Comparison of ENCODE assay signal across 11 cellular contexts in genomic region chr2:191220671-191221070, GRCh38. TPM values are rescaled to one million over a fixed set of nuclear protein-coding genes. Genes with fewer than 3 reads are reported as not detected.
DNase-seq lines count a peak whose midpoint lies in the region; ATAC-seq and TF ChIP-seq lines count a peak whose summit lies in the region.
"Had no signal": no experiment of that assay in that cellular context is flagged by ENCODE, and none has a peak within 500 bp of the region (broad histone marks: within the 10 kb centered on the region; RNA-seq: fewer than 3 reads in every experiment).

No MANE protein-coding gene starts in this region.

- H3K4me3 ChIP-seq in gastrocnemius medialis: no peak overlapping the region
- H3K4me3 ChIP-seq in stomach: no peak overlapping the region
- H3K4me3 ChIP-seq: SK-N-MC had no signal

- TF ChIP-seq CTCF in gastrocnemius medialis (IDR thresholded peaks at IDR 0.05 in 4 of 5, conservative IDR thresholded peaks at IDR 0.05 in 1 of 5): no peak
- no peak for TF ChIP-seq CTCF in stomach (IDR thresholded peaks at IDR 0.05)

- H3K4me1 ChIP-seq in gastrocnemius medialis (peaks cover 0 to 6% of the 10 kb centered on the region in 2 donors), stomach (peaks cover 0 to 20% (median 8%) of the 10 kb centered on the region in 4 donors)

- no peak for TF ChIP-seq EP300 in stomach (IDR thresholded peaks at IDR 0.05)

- intact Hi-C loops in gastrocnemius medialis (cut with DNase I; ENCODE audit: low total_unique reads) (loop anchor here (10.0 kb wide), 1 partner anchor 284 kb away; no protein-coding TSS in a partner anchor), stomach (cut with DNase I; ENCODE audit: low total_unique reads) (loop anchor here (5.0 kb wide), 1 partner anchor 277 kb away; no protein-coding TSS in a partner anchor)

- in situ Hi-C loops in gastrocnemius medialis (cut with MboI; ENCODE audit: low sequenced_read_pairs in 4 of 4): no loop called here

- H3K9me3 ChIP-seq in gastrocnemius medialis (no peaks in the 10 kb centered on the region), stomach (no peaks in the 10 kb centered on the region)

- ATAC-seq in GM19043 (IDR thresholded peaks at IDR 0.05; ENCODE audit: low read depth, unreplicated experiment) (peak; percentile 54), HG02759 (IDR thresholded peaks at IDR 0.05; ENCODE audit: unreplicated experiment) (peak; percentile 50), HG03442 (IDR thresholded peaks at IDR 0.05; ENCODE audit: unreplicated experiment) (peak; percentile 31), gastrocnemius medialis (no peak)

- H3K36me3 ChIP-seq in gastrocnemius medialis (no peaks in the 10 kb centered on the region), stomach (no peaks in the 10 kb centered on the region)

- H3K27me3 ChIP-seq in gastrocnemius medialis: no peaks in the 10 kb centered on the region
- H3K27me3 ChIP-seq in stomach: no peaks in the 10 kb centered on the region

- DNase-seq in gastrocnemius medialis (no peak), stomach (no peak), NCI-H146 (lab: John Stamatoyannopoulos, UW) (no peak), DMS114 treated with DMSO at 0.1 percent for 48 hours (lab: John Stamatoyannopoulos, UW; ENCODE audit: unreplicated experiment) (no peak)
- DNase-seq: hypothalamus; NCI-H510A; stimulated activated naive CD4-positive, alpha-beta T cell had no signal

- 95 to 97% (median 95%) methylated on average over 2 of the region's 2 CpGs for WGBS in stomach, 5 donors

- peak overlapping the region in 3 of 4 donors; percentile 18 to 50 (median 50) for H3K27ac ChIP-seq in gastrocnemius medialis
- no peak overlapping the region for H3K27ac ChIP-seq in stomach
- H3K27ac ChIP-seq: SK-N-MC had no signal

- TF ChIP-seq POLR2A in gastrocnemius medialis (IDR thresholded peaks at IDR 0.05): no peak
- no peak for TF ChIP-seq POLR2A in stomach (IDR thresholded peaks at IDR 0.05)

RNA-seq across cellular contexts. Expression of gene MYO1B, which starts 24.5 kb away (rescaled TPM):
- total RNA-seq in gastrocnemius medialis (10 to 100 TPM in 2 of 4 donors, 1 to 10 TPM in 2; 7.0 to 10.8 (median 10.0) TPM), stomach (100 to 1,000 TPM in 1 of 5 donors, 10 to 100 TPM in 3, 1 to 10 TPM in 1; 8.8 to 123 (median 25.5) TPM)
- 10 to 100 TPM in 1 of 3 donors, 1 to 10 TPM in 2; 6.1 to 11.0 (median 7.5) TPM for polyA plus RNA-seq in stomach

Comparison
In these comparisons a context has a peak if more than half of its experiments do, and no peak if none do; other contexts are left out.
1. ATAC-seq: peak in GM19043 (single experiment), HG02759 (single experiment) and HG03442 (single experiment); none in gastrocnemius medialis (0 of 2).
2. H3K27ac ChIP-seq: peak in gastrocnemius medialis (3 of 4); none in stomach (0 of 5).